18 cellular contexts compared by ENCODE assay signal in genomic region chr11:112062923-112063322, GRCh38.
"Had no signal": no experiment of that assay in that cellular context is flagged by ENCODE, and none has a peak within 500 bp of the region (broad histone marks: within the 10 kb centered on the region; RNA-seq: fewer than 3 reads in every experiment).

No MANE protein-coding gene starts in this region.

- H3K27me3 ChIP-seq: body of pancreas had no signal

- H3K9me3 ChIP-seq: body of pancreas had no signal

- H3K4me1 ChIP-seq: body of pancreas had no signal

- H3K9me3 Mint-ChIP-seq: activated CD8-positive, alpha-beta T cell treated with anti-CD3 and anti-CD28 coated beads for 36 hours; T-helper 1 cell treated with Interleukin-12 subunit alpha and Interleukin-12 subunit beta and Interleukin-4 antibody, amounts not matched to agents 30 μg/mL and 1 μg/mL, for 36 hours had no signal

- H3K27me3 Mint-ChIP-seq: activated CD8-positive, alpha-beta T cell treated with anti-CD3 and anti-CD28 coated beads for 36 hours had no signal

- H3K4me3 ChIP-seq: body of pancreas had no signal

- H3K27ac Mint-ChIP-seq: activated CD8-positive, alpha-beta T cell treated with anti-CD3 and anti-CD28 coated beads for 36 hours; T-helper 1 cell treated with Interleukin-12 subunit alpha and Interleukin-12 subunit beta and Interleukin-4 antibody, amounts not matched to agents 30 μg/mL and 1 μg/mL, for 36 hours had no signal

- FAIRE-seq: colon, RCC 7860 had no signal

- H3K27ac ChIP-seq: body of pancreas had no signal

- DNase-seq: activated CD4-positive, alpha-beta T cell treated with anti-CD3 and anti-CD28 coated beads for 4 hours; activated CD8-positive, alpha-beta memory T cell treated with anti-CD3 and anti-CD28 coated beads, Interleukin-2, amount 50 U/mL, for 4 hours; activated CD8-positive, alpha-beta T cell treated with anti-CD3 and anti-CD28 coated beads for 36 hours; activated naive CD4-positive, alpha-beta T cell treated with anti-CD3 and anti-CD28 coated beads, Interleukin-2, amount 50 U/mL, for 16 hours; aorta; body of pancreas; Kasumi-1; NCI-H1048; NCI-H1930; NCI-H2171; NCI-H345; NCI-H510A; NCI-H526 treated with DMSO at 0.1 percent for 48 hours; NK-92 treated with Interleukin-12 subunit alpha and Interleukin-12 subunit beta, amount 100 ng/mL, for 24 hours; SHP77 had no signal

- H3K4me3 Mint-ChIP-seq: activated CD8-positive, alpha-beta T cell treated with anti-CD3 and anti-CD28 coated beads for 36 hours; T-helper 1 cell treated with Interleukin-12 subunit alpha and Interleukin-12 subunit beta and Interleukin-4 antibody, amounts not matched to agents 30 μg/mL and 1 μg/mL, for 36 hours had no signal
